ENCODE assay signal across 8 cellular contexts in the genomic region with DNA sequence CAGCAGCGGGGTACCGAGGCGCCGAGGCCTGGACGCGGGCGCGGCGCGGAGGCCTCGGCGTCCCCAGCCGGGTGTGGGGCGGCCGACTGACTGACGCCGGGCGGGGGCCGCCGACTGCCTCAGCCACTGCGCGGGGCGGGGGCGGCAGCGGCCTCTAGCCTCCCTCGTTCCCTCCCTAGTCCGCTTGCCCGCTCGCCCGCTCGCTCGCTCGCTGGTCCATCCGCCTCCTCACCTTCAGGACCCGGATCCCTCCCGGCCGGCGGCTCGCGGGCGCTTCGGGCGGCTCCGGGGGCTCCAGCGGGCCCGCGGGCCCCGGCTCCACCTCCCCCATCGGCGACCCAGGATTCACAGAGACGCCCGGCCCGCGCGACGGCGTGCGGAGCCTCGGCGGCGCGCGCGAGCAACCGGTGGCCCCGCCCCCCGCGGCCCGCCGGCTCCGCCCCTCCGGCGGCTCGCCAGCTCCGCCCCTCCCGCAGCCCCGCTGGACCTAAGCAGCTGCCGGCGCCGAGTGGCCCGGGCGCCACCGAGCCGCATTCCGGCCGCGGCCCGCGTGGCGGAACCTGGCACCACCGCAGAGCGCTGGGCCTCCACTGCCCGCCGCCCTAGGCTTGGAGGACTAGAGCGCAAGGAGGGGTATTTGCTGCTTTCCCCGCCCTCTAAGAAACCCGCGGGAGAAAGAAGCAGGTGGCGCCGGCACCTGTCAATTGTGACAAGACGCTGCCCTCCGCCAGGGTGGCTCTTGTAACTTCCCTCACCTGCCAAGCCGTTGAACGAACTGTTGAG. TPM values are rescaled to one million over a fixed set of nuclear protein-coding genes. Genes with fewer than 3 reads are reported as not detected.
DNase-seq lines count a peak whose midpoint lies in the region; ATAC-seq and TF ChIP-seq lines count a peak whose summit lies in the region.

No MANE protein-coding gene starts in this region.

- peak; percentile 82 to 91 (median 87) for ATAC-seq in T-cell (replicated peaks in 1 of 4)

- peaks cover 12 to 22% (median 21%) of the 10 kb centered on the region in 3 donors for H3K4me1 Mint-ChIP-seq in T-cell

- TF ChIP-seq POLR2A in adrenal gland (IDR thresholded peaks at IDR 0.05) (peak in 1 of 2 donors; percentile 48), uterus (IDR thresholded peaks at IDR 0.05) (peak; percentile 44 to 54)

- H3K27ac Mint-ChIP-seq in T-cell = peak overlapping the region; percentile 71 to 83

- H3K9me3 Mint-ChIP-seq in T-cell = no peaks in the 10 kb centered on the region

- H3K4me1 ChIP-seq in Loucy (ENCODE audit: insufficient read depth, low read length, poor library complexity, severe bottlenecking) (peaks cover 19% of the 10 kb centered on the region), adrenal gland (replicated peaks in 1 of 2) (peaks cover 0 to 27% of the 10 kb centered on the region in 2 donors), right atrium auricular region (peaks cover 0 to 27% of the 10 kb centered on the region in 2 donors), uterus (no peaks in the 10 kb centered on the region)

- no peaks in the 10 kb centered on the region for H3K9me2 ChIP-seq in Loucy (replicated peaks; ENCODE audit: low read depth, low read length)

- peaks cover 4% of the 10 kb centered on the region for H4K20me1 ChIP-seq in Loucy (ENCODE audit: insufficient read depth, low read length, poor library complexity, severe bottlenecking)

- H3K9ac ChIP-seq in Loucy (ENCODE audit: low read depth, low read length, poor library complexity, severe bottlenecking) = peak overlapping the region; percentile 45

- intact Hi-C loops in adrenal gland (cut with DNase I) = no loop called here
- intact Hi-C loops in uterus (cut with DNase I; ENCODE audit: low total_unique reads) = no loop called here

- peaks cover 24% of the 10 kb centered on the region for H3K79me2 ChIP-seq in Loucy (ENCODE audit: insufficient read depth, low read length)

- no peaks in the 10 kb centered on the region for H3K9me3 ChIP-seq in Loucy (ENCODE audit: insufficient read depth, low read depth, low read length)
- H3K9me3 ChIP-seq in adrenal gland (replicated peaks in 1 of 3) = no peaks in the 10 kb centered on the region
- no peaks in the 10 kb centered on the region for H3K9me3 ChIP-seq in right atrium auricular region
- H3K9me3 ChIP-seq in uterus = no peaks in the 10 kb centered on the region

- H3F3A ChIP-seq in Loucy (ENCODE audit: low read depth) = 0 out of 2 replicates have a peak, but pooled peaks cover 5% of the 10 kb centered on the region

- TF ChIP-seq CTCF in GM06990 (IDR thresholded peaks at IDR 0.05; ENCODE audit: insufficient read depth, low read length, poor library complexity, severe bottlenecking) = no peak
- TF ChIP-seq CTCF in Loucy (conservative IDR thresholded peaks at IDR 0.05; ENCODE audit: low read length) = no peak
- peak in 1 of 6 experiments; percentile 33 for TF ChIP-seq CTCF in adrenal gland (IDR thresholded peaks at IDR 0.05)
- TF ChIP-seq CTCF in right atrium auricular region (IDR thresholded peaks at IDR 0.05) = no peak
- TF ChIP-seq CTCF in uterus (IDR thresholded peaks at IDR 0.05) = no peak

- DNase-seq in GM06990 (ENCODE audit: extremely low read depth, insufficient read length) (peak; percentile 86), H4 (ENCODE audit: low spot score) (peak; percentile 28), T-cell (peak; percentile 65 to 87 (median 78)), adrenal gland (peak; percentile 64 to 81 (median 75)), right atrium auricular region (ENCODE audit: low spot score) (peak; percentile 67), putamen (ENCODE audit: low spot score) (peak; percentile 83), uterus (peak; percentile 67 to 83)

- H3K27ac ChIP-seq in adrenal gland (peak overlapping the region; percentile 29 to 95 (median 89)), right atrium auricular region (peak overlapping the region; percentile 87 to 94), uterus (peak overlapping the region; percentile 85 to 98)

- CTCF ChIA-PET in T-cell (lab: Charles Lee) = interaction anchor here in 1 of 2 donors (0.6 kb wide), 1 partner anchor 21 kb away, joined by 3 read pairs; no protein-coding TSS in a partner anchor

- peak overlapping the region; percentile 92 for H2AFZ ChIP-seq in Loucy (ENCODE audit: low read length)

- 0 to 1% (median 0%) methylated on average over 3 to 104 of the region's 104 CpGs for WGBS in adrenal gland, 4 donors

- H3K36me3 Mint-ChIP-seq in T-cell = peaks cover 1% of the 10 kb centered on the region

- no peaks in the 10 kb centered on the region for H3K27me3 Mint-ChIP-seq in T-cell

- H3K4me3 Mint-ChIP-seq in T-cell = peak overlapping the region; percentile 77 to 93 (median 83)

- POLR2A ChIA-PET in T-cell (lab: Charles Lee) = no interaction called here

- H3K4me3 ChIP-seq in GM06990 (replicated peaks; ENCODE audit: low read depth, low read length) (peak overlapping the region; percentile 66), Loucy (ENCODE audit: low read length, poor library complexity, severe bottlenecking) (peak overlapping the region; percentile 85), adrenal gland (peak overlapping the region; percentile 25 to 98 (median 67)), right atrium auricular region (peak overlapping the region; percentile 77 to 89), uterus (peak overlapping the region; percentile 58 to 92)

- H3K36me3 ChIP-seq in GM06990 (ENCODE audit: control insufficient read depth, insufficient read depth, low read length) = no peaks in the 10 kb centered on the region
- no peaks in the 10 kb centered on the region for H3K36me3 ChIP-seq in Loucy (ENCODE audit: insufficient read depth, low read length)
- H3K36me3 ChIP-seq in adrenal gland (replicated peaks in 1 of 2) = no peaks in the 10 kb centered on the region
- no peaks in the 10 kb centered on the region for H3K36me3 ChIP-seq in right atrium auricular region
- no peaks in the 10 kb centered on the region for H3K36me3 ChIP-seq in uterus

- H3K27me3 ChIP-seq in GM06990 (replicated peaks; ENCODE audit: control insufficient read depth, insufficient read depth, low read length) = no peaks in the 10 kb centered on the region
- H3K27me3 ChIP-seq in Loucy (ENCODE audit: insufficient read depth, low read length, poor library complexity, severe bottlenecking) = no peaks in the 10 kb centered on the region
- H3K27me3 ChIP-seq in adrenal gland = no peaks in the 10 kb centered on the region
- H3K27me3 ChIP-seq in right atrium auricular region = no peaks in the 10 kb centered on the region
- no peaks in the 10 kb centered on the region for H3K27me3 ChIP-seq in uterus

- H3K4me2 ChIP-seq in Loucy (ENCODE audit: low read depth, low read length, poor library complexity, severe bottlenecking) = peak overlapping the region; percentile 76

RNA-seq across cellular contexts. Expression of a gene that starts 0.8 kb away (rescaled TPM):
- 1.8 and 3.8 TPM in 2 replicates for total RNA-seq in H4 (2014; rRNA removed; shearing (Covaris generic))
- total RNA-seq in T-cell = 1 to 10 TPM; 7.6 to 9.9 (median 9.3) TPM
- total RNA-seq in adrenal gland = 10 to 100 TPM in 1 of 8 donors, 1 to 10 TPM in 7; 4.1 to 11.3 (median 7.8) TPM
- polyA plus RNA-seq in adrenal gland = 1 to 10 TPM; 2.8 to 6.0 (median 4.2) TPM
- total RNA-seq in right atrium auricular region = 10 to 100 TPM in 1 of 2 donors, 1 to 10 TPM in 1; 3.5 to 10.8 TPM
- total RNA-seq in uterus = 10 to 100 TPM in 2 of 4 donors, 1 to 10 TPM in 2; 2.0 to 22.3 (median 10.7) TPM

Comparison
In these comparisons a context has a peak if more than half of its experiments do, and no peak if none do; other contexts are left out.
1. Peak in every context shown above with its lines: DNase-seq, ATAC-seq, H3K4me3 ChIP-seq and H3K27ac ChIP-seq.
2. DNase-seq: peak in every context shown above with its lines; median percentile 86 in GM06990; 83 in putamen; 78 in T-cell; 75 in adrenal gland; 75 in uterus; 67 in right atrium auricular region; 28 in H4.